1 cellular context compared by ENCODE assay signal in the genomic region with DNA sequence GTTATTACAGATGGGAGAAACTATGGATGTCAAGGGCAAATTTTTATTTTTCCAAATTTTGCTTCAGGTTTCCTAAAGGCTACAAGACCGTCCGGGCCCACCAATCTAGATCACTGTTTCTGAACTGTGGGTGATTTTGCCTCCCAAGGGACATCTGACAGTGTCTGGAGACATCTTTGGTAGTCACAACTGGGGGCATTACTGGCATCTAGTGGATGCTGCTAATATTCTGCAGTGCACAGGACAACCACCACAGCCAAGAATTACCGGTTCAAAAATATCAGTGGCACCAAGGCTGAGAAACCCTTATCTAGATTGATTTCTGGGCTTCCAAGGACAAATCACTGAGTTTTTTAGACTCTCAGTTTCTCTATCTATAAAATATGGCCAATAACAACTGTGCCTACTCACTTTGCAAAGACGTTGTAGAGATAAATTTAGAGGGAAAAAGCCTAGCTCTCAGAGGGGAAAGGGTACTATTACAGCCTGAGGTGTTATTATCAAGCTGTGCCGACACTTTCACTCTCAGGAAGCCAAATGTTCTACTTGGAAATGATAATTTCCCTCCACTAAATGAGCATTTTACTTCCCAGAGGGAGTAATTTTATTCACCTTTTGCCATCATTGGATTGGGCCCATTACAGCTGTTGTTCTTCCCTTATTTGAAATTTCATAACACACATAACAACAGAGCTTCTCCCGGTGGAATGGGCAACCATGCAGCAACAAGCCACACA.
A peak's percentile ranks its signal among the peaks of the same experiment; 100 is the strongest.
TF ChIP-seq lines count a peak whose summit lies in the region.

No MANE protein-coding gene starts in this region.

TF ChIP-seq in HepG2, 621 proteins besides CTCF, POLR2A, EP300 and RAD21:
- TF ChIP-seq STAG1 (CRISPR knock-in tag; IDR thresholded peaks at IDR 0.05): peak; percentile 22; the same call in 1 of the 2 replicates
- no peak for TF ChIP-seq MYNN (CRISPR knock-in tag; IDR thresholded peaks at IDR 0.05; ENCODE audit: low read depth)
